In genomic region chr9:6015278-6016157, GRCh38 we compare ENCODE assay signal across 8 cellular contexts. TPM values are rescaled to one million over a fixed set of nuclear protein-coding genes. Genes with fewer than 3 reads are reported as not detected.
DNase-seq lines count a peak whose midpoint lies in the region; ATAC-seq and TF ChIP-seq lines count a peak whose summit lies in the region.

RANBP6 (minus strand) TSS chr9:6015624; CDS start chr9:6015607, 17 bp downstream.

- POLR2A ChIA-PET in GM10248 (lab: Yijun Ruan, JAX) = interaction anchor here (0.7 kb wide), 1 partner anchor 495 kb away, joined by 3 read pairs; no protein-coding TSS in a partner anchor

- CTCF ChIA-PET in GM10248 (lab: Yijun Ruan, JAX) = interaction anchor here (0.6 to 4.0 kb wide), 7 partner anchors 10 to 291 kb away, joined by 3 to 31 read pairs (median 4); no protein-coding TSS in a partner anchor

- H3K27me3 Mint-ChIP-seq in activated naive CD8-positive, alpha-beta T cell treated with anti-CD3 and anti-CD28 coated beads for 36 hours = no peaks in the 10 kb centered on the region
- H3K27me3 Mint-ChIP-seq in glutamatergic neuron (ENCODE audit: unreplicated experiment) (peaks cover 1% of the 10 kb centered on the region), osteocyte (ENCODE audit: unreplicated experiment) (peaks cover 9% of the 10 kb centered on the region)

- TF ChIP-seq POLR2A in NB4 (IDR thresholded peaks at IDR 0.05; ENCODE audit: extremely low read depth, insufficient read length) = peak; percentile 95

- H3K27ac ChIP-seq in thoracic aorta = peak within 1 kb of the TSS; percentile 66 to 71

- DNase-seq in GM10248 (ENCODE audit: extremely low spot score) (peak; percentile 92), NB4 (ENCODE audit: low read depth) (peak; percentile 97), SKM-1 treated with dmso at 0.1 percent for 144 hours (lab: John Stamatoyannopoulos, UW; ENCODE audit: unreplicated experiment) (peak; percentile 89), glutamatergic neuron (peak; percentile 96), osteocyte (ENCODE audit: extremely low spot score, unreplicated experiment) (peak; percentile 95), thoracic aorta (ENCODE audit: low spot score) (peak; percentile 54)
- DNase-seq in activated naive CD8-positive, alpha-beta T cell treated with anti-CD3 and anti-CD28 coated beads for 36 hours = peak; percentile 91

- peaks cover 19% of the 10 kb centered on the region for H3K9me3 Mint-ChIP-seq in activated naive CD8-positive, alpha-beta T cell treated with anti-CD3 and anti-CD28 coated beads for 36 hours
- H3K9me3 Mint-ChIP-seq in glutamatergic neuron (ENCODE audit: unreplicated experiment) (peaks cover 2% of the 10 kb centered on the region), osteocyte (ENCODE audit: unreplicated experiment) (no peaks in the 10 kb centered on the region)

- H3K4me3 Mint-ChIP-seq in activated naive CD8-positive, alpha-beta T cell treated with anti-CD3 and anti-CD28 coated beads for 36 hours = peak within 1 kb of the TSS; percentile 91
- H3K4me3 Mint-ChIP-seq in glutamatergic neuron (ENCODE audit: unreplicated experiment) = peak within 1 kb of the TSS; percentile 98
- H3K4me3 Mint-ChIP-seq in osteocyte (ENCODE audit: unreplicated experiment) = peak within 1 kb of the TSS; percentile 94

- no peaks in the 10 kb centered on the region for H3K9me3 ChIP-seq in thoracic aorta

- peaks cover 16 to 24% of the 10 kb centered on the region in 2 donors for H3K4me1 ChIP-seq in thoracic aorta (ENCODE audit: control insufficient read depth in 1 of 2, low read depth in 2 of 2)

- TF ChIP-seq CTCF in GM10248 (IDR thresholded peaks at IDR 0.05; ENCODE audit: control extremely low read depth, extremely low read depth, low read depth, missing control alignments) (no peak), NB4 (IDR thresholded peaks at IDR 0.05; ENCODE audit: low read depth, low read length) (no peak), glutamatergic neuron (IDR thresholded peaks at IDR 0.05; ENCODE audit: partially characterized antibody, unreplicated experiment) (no peak), osteocyte (IDR thresholded peaks at IDR 0.05) (no peak), thoracic aorta (IDR thresholded peaks at IDR 0.05) (no peak)

- peak; percentile 98 for ATAC-seq in HG02571 (IDR thresholded peaks at IDR 0.05; ENCODE audit: unreplicated experiment)
- ATAC-seq in thoracic aorta (ENCODE audit: insufficient number of reproducible peaks, low FRiP score, low read depth) = peak; percentile 93

- H3K27me3 ChIP-seq in thoracic aorta (replicated peaks; ENCODE audit: insufficient read depth) = no peaks in the 10 kb centered on the region

- peaks cover 25% of the 10 kb centered on the region for H3K4me1 Mint-ChIP-seq in activated naive CD8-positive, alpha-beta T cell treated with anti-CD3 and anti-CD28 coated beads for 36 hours
- H3K4me1 Mint-ChIP-seq in glutamatergic neuron (ENCODE audit: low read depth, unreplicated experiment) (peaks cover 15% of the 10 kb centered on the region), osteocyte (ENCODE audit: unreplicated experiment) (peaks cover 19% of the 10 kb centered on the region)

- H3K4me3 ChIP-seq in NB4 (ENCODE audit: low read depth, low read length) (peak within 1 kb of the TSS; percentile 69), thoracic aorta (peak within 1 kb of the TSS; percentile 89)

- peak within 1 kb of the TSS; percentile 96 for H3K27ac Mint-ChIP-seq in activated naive CD8-positive, alpha-beta T cell treated with anti-CD3 and anti-CD28 coated beads for 36 hours
- peak within 1 kb of the TSS; percentile 99 for H3K27ac Mint-ChIP-seq in glutamatergic neuron (ENCODE audit: unreplicated experiment)
- H3K27ac Mint-ChIP-seq in osteocyte (ENCODE audit: unreplicated experiment) = peak within 1 kb of the TSS; percentile 96

- H3K36me3 Mint-ChIP-seq in activated naive CD8-positive, alpha-beta T cell treated with anti-CD3 and anti-CD28 coated beads for 36 hours = peaks cover 44% of the 10 kb centered on the region
- H3K36me3 Mint-ChIP-seq in glutamatergic neuron (ENCODE audit: unreplicated experiment) (no peaks in the 10 kb centered on the region), osteocyte (ENCODE audit: unreplicated experiment) (peaks cover 19% of the 10 kb centered on the region)

- H3K36me3 ChIP-seq in thoracic aorta = peaks cover 5% of the 10 kb centered on the region

RNA-seq across cellular contexts. Expression of gene RANBP6, which starts in this region (rescaled TPM):
- 10 to 100 TPM; 18.3 to 18.8 TPM for total RNA-seq in activated naive CD8-positive, alpha-beta T cell treated with anti-CD3 and anti-CD28 coated beads for 36 hours
- total RNA-seq in glutamatergic neuron (ENCODE audit: unreplicated experiment) = 32.2 TPM
- 16.4 and 18.1 TPM in 2 replicates for total RNA-seq in osteocyte
- 10 to 100 TPM in 1 of 2 donors, 1 to 10 TPM in 1; 8.4 to 23.6 TPM for total RNA-seq in thoracic aorta

Comparison
In these comparisons a context has a peak if more than half of its experiments do, and no peak if none do; other contexts are left out.
1. Peak in every context shown above with its lines: DNase-seq, ATAC-seq, H3K4me3 ChIP-seq and H3K27ac ChIP-seq.